In the genomic region with DNA sequence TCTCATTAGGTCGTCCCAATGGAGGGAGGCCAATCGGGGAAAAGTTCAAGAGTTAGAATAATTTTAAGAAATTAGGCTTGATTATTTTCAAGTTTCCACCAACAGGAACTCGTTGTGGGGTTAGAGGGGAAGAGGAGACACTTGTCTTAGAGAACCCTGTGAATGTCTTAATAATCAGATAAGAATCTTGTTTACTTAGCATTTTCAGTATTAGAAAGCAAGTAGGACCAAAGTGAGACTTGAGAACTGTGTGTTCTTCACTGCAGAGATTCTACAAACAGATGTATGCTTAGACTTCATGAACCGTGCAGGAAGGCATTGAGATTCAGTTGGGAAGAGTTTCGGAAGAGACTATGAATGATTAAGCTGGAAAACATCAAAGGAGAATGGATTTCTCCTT, we compare ENCODE assay signal across 7 cellular contexts.
"Had no signal": no experiment of that assay in that cellular context is flagged by ENCODE, and none has a peak within 500 bp of the region (broad histone marks: within the 10 kb centered on the region; RNA-seq: fewer than 3 reads in every experiment).

No MANE protein-coding gene starts in this region.

- H3K36me3 ChIP-seq: HAP-1 had no signal

- H3K4me3 Mint-ChIP-seq: HFFc6 had no signal

- H3K9me3 Mint-ChIP-seq: HFFc6 had no signal

- H2AFZ ChIP-seq: GM23248 had no signal

- H3K27ac ChIP-seq: GM23248, HL-60 had no signal

- H3K4me1 ChIP-seq: HAP-1 had no signal

- H3K9ac ChIP-seq: GM23248 had no signal

- DNase-seq: GM23248, GOT3, H7, HFFc6 had no signal

- H3K4me3 ChIP-seq: GM23248, HAP-1, K562 had no signal

- H3K27ac Mint-ChIP-seq: HFFc6 had no signal

- H3K9me3 ChIP-seq: HAP-1 had no signal
